In genomic region chr3:155805802-155806618, GRCh38 we compare ENCODE assay signal across 1 cellular context.
TF ChIP-seq lines count a peak whose summit lies in the region.

C3orf33 (minus strand) TSS chr3:155806278; CDS start chr3:155806252, 26 bp downstream.

TF ChIP-seq in K562, 482 proteins besides CTCF, POLR2A, EP300 and RAD21 (continued from another document and continues in another):
- TF ChIP-seq SMAD2 (IDR thresholded peaks at IDR 0.05; ENCODE audit: low read depth, low read length) (no peak), CREM (IDR thresholded peaks at IDR 0.05; ENCODE audit: low read depth) (0 out of 2 replicates have a peak, but pooled peaks have one; percentile 33), CREB3 (tag; conservative IDR thresholded peaks at IDR 0.05; ENCODE audit: low read depth) (no peak), FOXK1 (CRISPR knock-in tag; IDR thresholded peaks at IDR 0.05; ENCODE audit: borderline replicate concordance) (no peak), BCL6 (CRISPR knock-in tag; IDR thresholded peaks at IDR 0.05) (no peak), SMARCE1 (IDR thresholded peaks at IDR 0.05) (no peak), MLX (CRISPR knock-in tag; conservative IDR thresholded peaks at IDR 0.05) (no peak), TAF7 (tag; IDR thresholded peaks at IDR 0.05) (peak; percentile 61; the same call in 1 of the 2 replicates), TBP (optimal IDR thresholded peaks at IDR 0.05; ENCODE audit: low read depth, low read length) (peak; percentile 54), FOXA3 (CRISPR knock-in tag; conservative IDR thresholded peaks at IDR 0.05 in 1 of 2, IDR thresholded peaks at IDR 0.05 in 1 of 2) (no peak), STAT5A (IDR thresholded peaks at IDR 0.05; ENCODE audit: borderline replicate concordance, low read length) (no peak), CGGBP1 (CRISPR knock-in tag; IDR thresholded peaks at IDR 0.05) (no peak), ZFP91 (CRISPR knock-in tag; IDR thresholded peaks at IDR 0.05) (no peak), FOSL1 (tag; conservative IDR thresholded peaks at IDR 0.05) (no peak), BACH1 (tag; IDR thresholded peaks at IDR 0.05) (no peak), CREB1 (IDR thresholded peaks at IDR 0.05) (peak; percentile 12; the same call in 1 of the 2 replicates), CREB1 (CRISPR knock-in tag; IDR thresholded peaks at IDR 0.05) (0 out of 2 replicates have a peak, but pooled peaks have one; percentile 13), ARID2 (IDR thresholded peaks at IDR 0.05) (no peak), ZZZ3 (IDR thresholded peaks at IDR 0.05) (no peak), HNRNPK (IDR thresholded peaks at IDR 0.05; ENCODE audit: low read depth, low read length, poor library complexity, severe bottlenecking) (no peak), CSDE1 (IDR thresholded peaks at IDR 0.05) (no peak), TCFL5 (CRISPR knock-in tag; conservative IDR thresholded peaks at IDR 0.05) (no peak), KLF10 (CRISPR knock-in tag; IDR thresholded peaks at IDR 0.05) (no peak), CREBBP (IDR thresholded peaks at IDR 0.05; ENCODE audit: low read depth, low read length) (no peak), POLR2AphosphoS5 (IDR thresholded peaks at IDR 0.05; ENCODE audit: control insufficient read depth, insufficient read depth, low read depth, low read length) (peak; percentile 52), PPARD (CRISPR knock-in tag; IDR thresholded peaks at IDR 0.05) (no peak), NBN (IDR thresholded peaks at IDR 0.05; ENCODE audit: low read depth) (no peak), PHB2 (IDR thresholded peaks at IDR 0.05; ENCODE audit: low read depth) (no peak), SP2 (IDR thresholded peaks at IDR 0.05; ENCODE audit: extremely low read depth, low read depth, low read length, poor library complexity, severe bottlenecking) (no peak), SLC30A9 (CRISPR knock-in tag; IDR thresholded peaks at IDR 0.05) (no peak), POLR2AphosphoS2 (IDR thresholded peaks at IDR 0.05; ENCODE audit: low read length) (no peak), HLTF (IDR thresholded peaks at IDR 0.05) (no peak), ZFP30 (CRISPR knock-in tag; IDR thresholded peaks at IDR 0.05; ENCODE audit: borderline replicate concordance) (no peak), TSHZ1 (CRISPR knock-in tag; IDR thresholded peaks at IDR 0.05) (no peak), PTTG1 (tag; IDR thresholded peaks at IDR 0.05; ENCODE audit: low read depth) (no peak), ZNF444 (CRISPR knock-in tag; IDR thresholded peaks at IDR 0.05) (no peak), ZNF23 (CRISPR knock-in tag; IDR thresholded peaks at IDR 0.05) (no peak), SIN3B (IDR thresholded peaks at IDR 0.05; ENCODE audit: low read depth) (peak; percentile 78), RNF219 (CRISPR knock-in tag; IDR thresholded peaks at IDR 0.05) (no peak), ZNF280A (IDR thresholded peaks at IDR 0.05; ENCODE audit: low read depth, partially characterized antibody) (no peak), GTF3C2 (IDR thresholded peaks at IDR 0.05; ENCODE audit: borderline replicate concordance, extremely low read depth, insufficient read length) (no peak), ZNF384 (IDR thresholded peaks at IDR 0.05; ENCODE audit: low read depth, low read length) (no peak), ZNF717 (CRISPR knock-in tag; IDR thresholded peaks at IDR 0.05) (no peak), E2F4 (CRISPR knock-in tag; IDR thresholded peaks at IDR 0.05; ENCODE audit: low read depth) (no peak)
